ENCODE assay signal across 10 cellular contexts in genomic region chr10:119478111-119479047, GRCh38.
A peak's percentile ranks its signal among the peaks of the same experiment; 100 is the strongest.
DNase-seq lines count a peak whose midpoint lies in the region; ATAC-seq lines count a peak whose summit lies in the region.
"Had no signal": no experiment of that assay in that cellular context is flagged by ENCODE, and none has a peak within 500 bp of the region (broad histone marks: within the 10 kb centered on the region; RNA-seq: fewer than 3 reads in every experiment).

No MANE protein-coding gene starts in this region.

- no peak overlapping the region for H3K4me2 ChIP-seq in mesendoderm (ENCODE audit: low read length)

- no peak overlapping the region for H3K4ac ChIP-seq in mesendoderm (ENCODE audit: low read depth, low read length)

- H3K18ac ChIP-seq in mesendoderm (ENCODE audit: low read length) = no peak overlapping the region

- no CpG with 5 or more reads among the region's 8 CpGs for WGBS in mesendoderm (ENCODE audit: extremely low coverage, insufficient coverage, low lambda C conversion rate)

- H3K27me3 Mint-ChIP-seq in activated CD4-positive, alpha-beta memory T cell treated with anti-CD3 and anti-CD28 coated beads, Interleukin-2, amount 10 ng/mL, durations not matched to agents 7 days and 5 days = peaks cover 12% of the 10 kb centered on the region

- H3K4me3 Mint-ChIP-seq in activated CD4-positive, alpha-beta memory T cell treated with anti-CD3 and anti-CD28 coated beads, Interleukin-2, amount 10 ng/mL, durations not matched to agents 7 days and 5 days = peak overlapping the region; percentile 5
- H3K4me3 Mint-ChIP-seq: neural crest cell had no signal

- H4K5ac ChIP-seq in mesendoderm (ENCODE audit: low read length) = no peak overlapping the region

- H3K79me2 ChIP-seq in mesendoderm (ENCODE audit: control insufficient read depth, insufficient read depth, low read length) = no peaks in the 10 kb centered on the region

- no peak overlapping the region for H2AK5ac ChIP-seq in mesendoderm (ENCODE audit: low read length)

- H4K8ac ChIP-seq in mesendoderm (ENCODE audit: low read depth, low read length) = no peak overlapping the region

- H3K36me3 Mint-ChIP-seq in activated CD4-positive, alpha-beta memory T cell treated with anti-CD3 and anti-CD28 coated beads, Interleukin-2, amount 10 ng/mL, durations not matched to agents 7 days and 5 days (ENCODE audit: low read depth) = no peaks in the 10 kb centered on the region

- CTCF ChIA-PET in activated CD4-positive, alpha-beta memory T cell treated with anti-CD3 and anti-CD28 coated beads, Interleukin-2, amount 10 ng/mL, durations not matched to agents 7 days and 5 days (lab: Charles Lee) = interaction anchor here (0.9 to 1.5 kb wide), 4 partner anchors 11 to 271 kb away, joined by 3 to 10 read pairs (median 4); partner anchors contain the start of genes GRK5 and RGS10

- peaks cover 28% of the 10 kb centered on the region for H3K4me1 Mint-ChIP-seq in activated CD4-positive, alpha-beta memory T cell treated with anti-CD3 and anti-CD28 coated beads, Interleukin-2, amount 10 ng/mL, durations not matched to agents 7 days and 5 days

- H2BK15ac ChIP-seq in mesendoderm (replicated peaks; ENCODE audit: low read depth) = no peak overlapping the region

- H2BK5ac ChIP-seq in mesendoderm (ENCODE audit: low read length) = no peak overlapping the region

- H3K27ac Mint-ChIP-seq in activated CD4-positive, alpha-beta memory T cell treated with anti-CD3 and anti-CD28 coated beads, Interleukin-2, amount 10 ng/mL, durations not matched to agents 7 days and 5 days = peak overlapping the region; percentile 47

- H2BK120ac ChIP-seq in mesendoderm (ENCODE audit: low read depth, low read length) = no peak overlapping the region

- no peaks in the 10 kb centered on the region for H3K4me1 ChIP-seq in mesendoderm (ENCODE audit: control insufficient read depth, low read depth, low read length)
- H3K4me1 ChIP-seq: colonic mucosa had no signal

- POLR2A ChIA-PET in activated CD4-positive, alpha-beta memory T cell treated with anti-CD3 and anti-CD28 coated beads, Interleukin-2, amount 10 ng/mL, durations not matched to agents 7 days and 5 days (lab: Charles Lee) = interaction anchor here (0.7 to 2.3 kb wide), 9 partner anchors 9 to 399 kb away, joined by 3 to 9 read pairs (median 4); partner anchors contain the start of gene RGS10

- H3K36me3 ChIP-seq in mesendoderm (ENCODE audit: control insufficient read depth, insufficient read depth, low read length) = no peaks in the 10 kb centered on the region
- H3K36me3 ChIP-seq: colonic mucosa had no signal

- H3K4me3 ChIP-seq in mesendoderm (ENCODE audit: low read length) = no peak overlapping the region
- H3K4me3 ChIP-seq: colonic mucosa had no signal

- H3K56ac ChIP-seq in mesendoderm (ENCODE audit: low read length) = no peak overlapping the region

- peak; percentile 85 for ATAC-seq in HG03066 (IDR thresholded peaks at IDR 0.05; ENCODE audit: low read depth, unreplicated experiment)

- peak; percentile 22 for DNase-seq in stimulated activated CD4-positive, alpha-beta T cell treated with anti-CD3 and anti-CD28 coated beads, Interleukin-4, amount 100 ng/mL, for 24 hours
- DNase-seq in stimulated activated CD4-positive, alpha-beta T cell treated with anti-CD3 and anti-CD28 coated beads, Interleukin-4, amount 100 ng/mL, for 1 hour = no peak
- DNase-seq in activated CD4-positive, alpha-beta memory T cell treated with anti-CD3 and anti-CD28 coated beads, Interleukin-2, amount 10 ng/mL, durations not matched to agents 7 days and 5 days = peak; percentile 47
- DNase-seq in mesendoderm (no peak), NCI-H1417 (lab: John Stamatoyannopoulos, UW) (no peak), HuH-7.5 (ENCODE audit: low spot score) (no peak), H4 (ENCODE audit: low spot score) (no peak)
- DNase-seq: colonic mucosa had no signal

- no peak overlapping the region for H3K23ac ChIP-seq in mesendoderm (ENCODE audit: low read length)

- H3K79me1 ChIP-seq in mesendoderm (ENCODE audit: low read length) = no peaks in the 10 kb centered on the region

- H3K27me3 ChIP-seq in mesendoderm (ENCODE audit: insufficient read depth, low read length, poor library complexity) = peaks cover 6% of the 10 kb centered on the region
- H3K27me3 ChIP-seq: colonic mucosa had no signal

- no peak overlapping the region for H3K9ac ChIP-seq in mesendoderm (ENCODE audit: low read length)

- peaks cover 4% of the 10 kb centered on the region for H3K9me3 Mint-ChIP-seq in activated CD4-positive, alpha-beta memory T cell treated with anti-CD3 and anti-CD28 coated beads, Interleukin-2, amount 10 ng/mL, durations not matched to agents 7 days and 5 days

- H3K27ac ChIP-seq in mesendoderm (ENCODE audit: low read depth, low read length) = no peak overlapping the region
- H3K27ac ChIP-seq: colonic mucosa had no signal

Comparison
In these comparisons a context has a peak if more than half of its experiments do, and no peak if none do; other contexts are left out.
1. DNase-seq: peak in stimulated activated CD4-positive, alpha-beta T cell treated with anti-CD3 and anti-CD28 coated beads, Interleukin-4, amount 100 ng/mL, for 24 hours (single experiment) and activated CD4-positive, alpha-beta memory T cell treated with anti-CD3 and anti-CD28 coated beads, Interleukin-2, amount 10 ng/mL, durations not matched to agents 7 days and 5 days (single experiment); none in stimulated activated CD4-positive, alpha-beta T cell treated with anti-CD3 and anti-CD28 coated beads, Interleukin-4, amount 100 ng/mL, for 1 hour (single experiment), mesendoderm (single experiment), NCI-H1417 (0 of 3), HuH-7.5 (single experiment) and H4 (single experiment).